In the genomic region with DNA sequence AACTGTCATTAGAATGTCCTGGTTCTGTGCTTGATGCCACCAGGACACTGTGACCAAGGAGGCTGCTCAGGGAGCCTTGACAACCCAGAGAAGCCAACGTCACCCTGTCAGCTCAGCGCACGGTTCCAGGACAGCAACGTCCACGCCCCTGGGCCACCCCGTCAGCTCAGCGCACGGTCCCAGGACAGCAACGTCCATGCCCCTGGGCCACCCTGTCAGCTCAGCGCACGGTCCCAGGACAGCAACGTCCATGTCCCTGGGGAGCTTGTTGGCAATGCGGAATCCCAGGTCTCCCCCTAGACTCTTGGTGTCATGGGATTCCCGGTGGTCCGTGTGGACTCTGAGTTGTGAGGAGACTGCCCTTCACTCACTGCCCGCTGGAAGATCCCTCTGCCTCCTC, we compare ENCODE assay signal across 32 cellular contexts. TPM values are rescaled to one million over a fixed set of nuclear protein-coding genes. Genes with fewer than 3 reads are reported as not detected.
"Had no signal": no experiment of that assay in that cellular context is flagged by ENCODE, and none has a peak within 500 bp of the region (broad histone marks: within the 10 kb centered on the region; RNA-seq: fewer than 3 reads in every experiment).

No MANE protein-coding gene starts in this region.

- H3K27ac ChIP-seq: body of pancreas, esophagus squamous epithelium, gastroesophageal sphincter, WERI-Rb-1 had no signal

- ATAC-seq: activated CD4-positive, CD25-positive, alpha-beta regulatory T cell treated with anti-CD3 and anti-CD28 coated beads, Interleukin-2, amount 50 U/mL, for 24 hours; activated CD8-positive, alpha-beta T cell treated with anti-CD3 and anti-CD28 coated beads for 36 hours; activated T-cell treated with anti-CD3 and anti-CD28 coated beads, Interleukin-2, amount 50 U/mL, for 4 hours; activated T-helper 17 cell treated with anti-CD3 and anti-CD28 coated beads, Interleukin-2, amount 50 U/mL, for 72 hours; body of pancreas; effector memory CD8-positive, alpha-beta T cell; gastroesophageal sphincter; T-cell had no signal

- H3K9me3 ChIP-seq: body of pancreas, esophagus squamous epithelium, gastroesophageal sphincter had no signal

- H3K4me3 ChIP-seq: body of pancreas, esophagus squamous epithelium, gastroesophageal sphincter had no signal

- H3K36me3 ChIP-seq: esophagus squamous epithelium, gastroesophageal sphincter, WERI-Rb-1 had no signal

- H3K4me1 ChIP-seq: body of pancreas, esophagus squamous epithelium, gastroesophageal sphincter had no signal

- DNase-seq: activated B cell treated with CpG ODN at 0.5 μM for 24 hours; activated CD4-positive, alpha-beta T cell treated with anti-CD3 and anti-CD28 coated beads for 48 hours; activated CD4-positive, alpha-beta T cell treated with anti-CD3 and anti-CD28 coated beads, Interleukin-2, amount 50 U/mL, for 1 hour; activated CD4-positive, alpha-beta T cell treated with anti-CD3 and anti-CD28 coated beads, Interleukin-2, amount 50 U/mL, for 48 hours; activated CD8-positive, alpha-beta memory T cell treated with anti-CD3 and anti-CD28 coated beads for 24 hours; activated CD8-positive, alpha-beta T cell treated with anti-CD3 and anti-CD28 coated beads for 36 hours; activated effector memory CD4-positive, alpha-beta T cell treated with Interleukin-2 at 50 U/mL for 16 hours; activated naive CD4-positive, alpha-beta T cell treated with anti-CD3 and anti-CD28 coated beads, Interleukin-2, amount 10 ng/mL, durations not matched to agents 7 days and 5 days; activated T-cell treated with anti-CD3 and anti-CD28 coated beads, Interleukin-2, amount 50 U/mL, for 4 hours; amniotic stem cell; anterior cingulate cortex; body of pancreas; caudate nucleus; cortex of kidney; dermis blood vessel endothelial cell; effector CD4-positive, alpha-beta T cell; effector memory CD8-positive, alpha-beta T cell; erythroblast; esophagus squamous epithelium; foreskin melanocyte; SW 1271; T-cell; T1000; WERI-Rb-1 had no signal

- H3K27me3 ChIP-seq: body of pancreas, gastroesophageal sphincter had no signal

RNA-seq across cellular contexts. Expression of a gene that starts 51.0 kb away (rescaled TPM):
- total RNA-seq: activated B cell treated with CpG ODN at 0.5 μM for 24 hours; activated CD8-positive, alpha-beta T cell treated with anti-CD3 and anti-CD28 coated beads for 36 hours; activated T-cell treated with anti-CD3 and anti-CD28 coated beads, Interleukin-2, amount 50 U/mL, for 4 hours; activated T-helper 17 cell treated with anti-CD3 and anti-CD28 coated beads, Interleukin-2, amount 50 U/mL, for 72 hours; chondrocyte; dermis blood vessel endothelial cell; fibroblast of lung; fibroblast of villous mesenchyme; glomerular endothelial cell; T-cell; T-helper 2 cell treated with Interferon-gamma antibody and Interleukin-4, amounts not matched to agents 100 ng/mL and 5 ng/mL, for 36 hours had no signal
- polyA plus RNA-seq: fibroblast of lung had no signal
